In genomic region chr11:67630230-67630942, GRCh38 we compare ENCODE assay signal across 1 cellular context.
TF ChIP-seq lines count a peak whose summit lies in the region.

No MANE protein-coding gene starts in this region.

TF ChIP-seq in HepG2, 621 proteins besides CTCF, POLR2A, EP300 and RAD21 (continued from another document and continues in another):
- peak; percentile 67; the same call in 1 of the 2 replicates for TF ChIP-seq ETV5 (CRISPR knock-in tag; IDR thresholded peaks at IDR 0.05; ENCODE audit: borderline replicate concordance)
- no peak for TF ChIP-seq ZNF484 (CRISPR knock-in tag; IDR thresholded peaks at IDR 0.05; ENCODE audit: borderline replicate concordance, low read depth)
- TF ChIP-seq SRSF4 (IDR thresholded peaks at IDR 0.05; ENCODE audit: low read depth, low read length, poor library complexity, severe bottlenecking): no peak
- no peak for TF ChIP-seq ZBTB37 (CRISPR knock-in tag; IDR thresholded peaks at IDR 0.05)
- peak; percentile 72 for TF ChIP-seq ZFY (CRISPR knock-in tag; IDR thresholded peaks at IDR 0.05)
- TF ChIP-seq ZNF382 (CRISPR knock-in tag; IDR thresholded peaks at IDR 0.05; ENCODE audit: borderline replicate concordance): no peak
- TF ChIP-seq ZNF343 (CRISPR knock-in tag; IDR thresholded peaks at IDR 0.05): no peak
- no peak for TF ChIP-seq SP1 (IDR thresholded peaks at IDR 0.05)
- TF ChIP-seq SP1 (CRISPR knock-in tag; IDR thresholded peaks at IDR 0.05): peak; percentile 54
- TF ChIP-seq HMGXB4 (CRISPR knock-in tag; IDR thresholded peaks at IDR 0.05; ENCODE audit: borderline replicate concordance in 1 of 2, low read depth in 1 of 2): peak; percentile 79 to 86; a peak in 3 of 4 replicates
- TF ChIP-seq TEAD3 (CRISPR knock-in tag; optimal IDR thresholded peaks at IDR 0.05; ENCODE audit: borderline replicate concordance): peak; percentile 66
- no peak for TF ChIP-seq EZH2 (conservative IDR thresholded peaks at IDR 0.05; ENCODE audit: low read depth, low read length)
- TF ChIP-seq ZNF44 (CRISPR knock-in tag; IDR thresholded peaks at IDR 0.05): no peak
- peak; percentile 50; the same call in 1 of the 2 replicates for TF ChIP-seq ZMAT3 (CRISPR knock-in tag; conservative IDR thresholded peaks at IDR 0.05)
- TF ChIP-seq MBD4 (IDR thresholded peaks at IDR 0.05; ENCODE audit: borderline replicate concordance, low read length): no peak
- TF ChIP-seq FOXJ3 (CRISPR knock-in tag; IDR thresholded peaks at IDR 0.05; ENCODE audit: borderline replicate concordance): no peak
- peak; percentile 82 for TF ChIP-seq YEATS4 (CRISPR knock-in tag; IDR thresholded peaks at IDR 0.05; ENCODE audit: borderline replicate concordance)
- TF ChIP-seq ZNF441 (CRISPR knock-in tag; IDR thresholded peaks at IDR 0.05; ENCODE audit: borderline replicate concordance): no peak; the same call in 1 of the 2 replicates
- TF ChIP-seq ZFP36L2 (CRISPR knock-in tag; IDR thresholded peaks at IDR 0.05): no peak
- TF ChIP-seq KLF12 (CRISPR knock-in tag; IDR thresholded peaks at IDR 0.05; ENCODE audit: borderline replicate concordance): no peak
- TF ChIP-seq ZNF724P (CRISPR knock-in tag; IDR thresholded peaks at IDR 0.05; ENCODE audit: borderline replicate concordance): peak; percentile 65; the same call in 1 of the 2 replicates
- TF ChIP-seq ZNF335 (CRISPR knock-in tag; IDR thresholded peaks at IDR 0.05): peak; percentile 75
- peak; percentile 75; the same call in 1 of the 2 replicates for TF ChIP-seq KDM4B (CRISPR knock-in tag; IDR thresholded peaks at IDR 0.05)
- TF ChIP-seq ZEB1 (IDR thresholded peaks at IDR 0.05; ENCODE audit: insufficient replicate concordance, low read depth): no peak
- TF ChIP-seq ZNF496 (CRISPR knock-in tag; IDR thresholded peaks at IDR 0.05; ENCODE audit: insufficient replicate concordance): no peak
- no peak for TF ChIP-seq MED1 (CRISPR knock-in tag; IDR thresholded peaks at IDR 0.05)
- no peak; the same call in none of the 2 replicates for TF ChIP-seq BRD4 (CRISPR knock-in tag; IDR thresholded peaks at IDR 0.05)
- TF ChIP-seq ZNF432 (CRISPR knock-in tag; IDR thresholded peaks at IDR 0.05; ENCODE audit: borderline replicate concordance): no peak
- peak; percentile 63; the same call in 1 of the 2 replicates for TF ChIP-seq ZNF547 (CRISPR knock-in tag; IDR thresholded peaks at IDR 0.05)
- no peak for TF ChIP-seq REL (CRISPR knock-in tag; conservative IDR thresholded peaks at IDR 0.05)
- 0 out of 2 replicates have a peak, but pooled peaks have one; percentile 13 for TF ChIP-seq PRDM10 (CRISPR knock-in tag; IDR thresholded peaks at IDR 0.05; ENCODE audit: low read depth)
- peak; percentile 47; the same call in 1 of the 2 replicates for TF ChIP-seq CBX5 (CRISPR knock-in tag; IDR thresholded peaks at IDR 0.05; ENCODE audit: borderline replicate concordance)
- peak; percentile 11; the same call in 1 of the 2 replicates for TF ChIP-seq PHF20 (CRISPR knock-in tag; IDR thresholded peaks at IDR 0.05)
- TF ChIP-seq MTA1 (CRISPR knock-in tag; IDR thresholded peaks at IDR 0.05; ENCODE audit: borderline replicate concordance): 0 out of 2 replicates have a peak, but pooled peaks have one; percentile 67
- 0 out of 2 replicates have a peak, but pooled peaks have one; percentile 66 for TF ChIP-seq FOXC1 (CRISPR knock-in tag; IDR thresholded peaks at IDR 0.05; ENCODE audit: borderline replicate concordance)
- TF ChIP-seq RBM39 (IDR thresholded peaks at IDR 0.05; ENCODE audit: low read depth, low read length, poor library complexity, severe bottlenecking): no peak
- no peak for TF ChIP-seq ARID2 (CRISPR knock-in tag; IDR thresholded peaks at IDR 0.05; ENCODE audit: borderline replicate concordance)
- TF ChIP-seq FOXK2 (IDR thresholded peaks at IDR 0.05): no peak
- TF ChIP-seq RAD51 (IDR thresholded peaks at IDR 0.05; ENCODE audit: borderline replicate concordance): no peak
- TF ChIP-seq NFE2 (CRISPR knock-in tag; IDR thresholded peaks at IDR 0.05): no peak
- no peak for TF ChIP-seq ZBTB1 (CRISPR knock-in tag; IDR thresholded peaks at IDR 0.05; ENCODE audit: borderline replicate concordance)
- TF ChIP-seq ZSCAN20 (CRISPR knock-in tag; IDR thresholded peaks at IDR 0.05; ENCODE audit: borderline replicate concordance): 0 out of 2 replicates have a peak, but pooled peaks have one; percentile 70
- TF ChIP-seq IRX3 (CRISPR knock-in tag; IDR thresholded peaks at IDR 0.05; ENCODE audit: borderline replicate concordance, low read depth): no peak
- TF ChIP-seq MXD4 (CRISPR knock-in tag; IDR thresholded peaks at IDR 0.05): peak; percentile 82; the same call in 1 of the 2 replicates
- no peak for TF ChIP-seq HMG20B (CRISPR knock-in tag; conservative IDR thresholded peaks at IDR 0.05)
- TF ChIP-seq HOXA9 (CRISPR knock-in tag; IDR thresholded peaks at IDR 0.05; ENCODE audit: borderline replicate concordance): no peak
- TF ChIP-seq KDM2A (CRISPR knock-in tag; IDR thresholded peaks at IDR 0.05; ENCODE audit: borderline replicate concordance, low read depth): peak; percentile 91
- TF ChIP-seq FOXK1 (CRISPR knock-in tag; IDR thresholded peaks at IDR 0.05; ENCODE audit: borderline replicate concordance, low read depth): no peak
- no peak; a peak in 2 of 4 replicates for TF ChIP-seq NR2F1 (CRISPR knock-in tag; IDR thresholded peaks at IDR 0.05)
- TF ChIP-seq CHCHD3 (CRISPR knock-in tag; IDR thresholded peaks at IDR 0.05): no peak
- no peak for TF ChIP-seq ZBTB34 (CRISPR knock-in tag; IDR thresholded peaks at IDR 0.05)
- TF ChIP-seq TP53 (CRISPR knock-in tag; conservative IDR thresholded peaks at IDR 0.05): peak; percentile 52; the same call in 1 of the 2 replicates
- no peak for TF ChIP-seq ZSCAN31 (CRISPR knock-in tag; IDR thresholded peaks at IDR 0.05; ENCODE audit: low read depth)
- no peak for TF ChIP-seq ZNF790 (CRISPR knock-in tag; IDR thresholded peaks at IDR 0.05; ENCODE audit: borderline replicate concordance)
- TF ChIP-seq ZNF792 (CRISPR knock-in tag; IDR thresholded peaks at IDR 0.05): no peak; the same call in 1 of the 2 replicates
- no peak for TF ChIP-seq ZBTB3 (CRISPR knock-in tag; IDR thresholded peaks at IDR 0.05; ENCODE audit: borderline replicate concordance, low read depth)
- no peak for TF ChIP-seq SNAPC5 (CRISPR knock-in tag; IDR thresholded peaks at IDR 0.05; ENCODE audit: borderline replicate concordance)
- no peak for TF ChIP-seq TCF7 (IDR thresholded peaks at IDR 0.05; ENCODE audit: low read depth)
- TF ChIP-seq ZNF639 (CRISPR knock-in tag; conservative IDR thresholded peaks at IDR 0.05): peak; percentile 69; the same call in 1 of the 2 replicates
- TF ChIP-seq E2F1 (CRISPR knock-in tag; IDR thresholded peaks at IDR 0.05): no peak
